Comparison of ENCODE assay signal across 1 cellular context in genomic region chr22:31084811-31085492, GRCh38.
TF ChIP-seq lines count a peak whose summit lies in the region.

No MANE protein-coding gene starts in this region.

TF ChIP-seq in H1, 55 proteins besides CTCF, POLR2A, EP300 and RAD21 (continued from another document):
- peak; percentile 66; the same call in 1 of the 2 replicates for TF ChIP-seq ATF2 (IDR thresholded peaks at IDR 0.05; ENCODE audit: low read length)
- TF ChIP-seq EZH2 (IDR thresholded peaks at IDR 0.05; ENCODE audit: low read depth, low read length, severe bottlenecking) = no peak
- peak; percentile 58 for TF ChIP-seq GTF2F1 (IDR thresholded peaks at IDR 0.05; ENCODE audit: borderline replicate concordance, low read depth, low read length)
- TF ChIP-seq TBP (IDR thresholded peaks at IDR 0.05; ENCODE audit: low read depth, low read length) = peak; percentile 84
- no peak for TF ChIP-seq MAFK (IDR thresholded peaks at IDR 0.05; ENCODE audit: low read depth, low read length)
- no peak for TF ChIP-seq SIRT6 (IDR thresholded peaks at IDR 0.05; ENCODE audit: low read length)
- TF ChIP-seq ZNF274 (IDR thresholded peaks at IDR 0.05; ENCODE audit: borderline replicate concordance, extremely low read depth, low read length) = no peak
- no peak for TF ChIP-seq CBX8 (IDR thresholded peaks at IDR 0.05; ENCODE audit: borderline replicate concordance, low read depth, low read length)
- TF ChIP-seq TAF7 (optimal IDR thresholded peaks at IDR 0.05; ENCODE audit: borderline replicate concordance, low read depth, low read length) = peak; percentile 75
- TF ChIP-seq RNF2 (IDR thresholded peaks at IDR 0.05; ENCODE audit: borderline replicate concordance, low read depth, low read length, missing control alignments, poor library complexity, severe bottlenecking) = no peak
- TF ChIP-seq BACH1 (IDR thresholded peaks at IDR 0.05; ENCODE audit: low read length) = no peak
- no peak for TF ChIP-seq GABPA (IDR thresholded peaks at IDR 0.05; ENCODE audit: borderline replicate concordance, insufficient read depth, low read length)
- no peak for TF ChIP-seq SAP30 (IDR thresholded peaks at IDR 0.05; ENCODE audit: insufficient read depth, insufficient replicate concordance, low read length)
- peak; percentile 70 for TF ChIP-seq TEAD4 (IDR thresholded peaks at IDR 0.05; ENCODE audit: low read depth, low read length)
- TF ChIP-seq CHD1 (IDR thresholded peaks at IDR 0.05; ENCODE audit: low read depth, low read length) = no peak
- no peak for TF ChIP-seq POU5F1 (IDR thresholded peaks at IDR 0.05; ENCODE audit: low read depth, low read length)
- TF ChIP-seq EGR1 (IDR thresholded peaks at IDR 0.05; ENCODE audit: borderline replicate concordance, low read depth, low read length) = peak; percentile 80; the same call in 1 of the 2 replicates
- TF ChIP-seq HDAC6 (IDR thresholded peaks at IDR 0.05; ENCODE audit: low read depth, low read length) = no peak
- TF ChIP-seq RBBP5 (IDR thresholded peaks at IDR 0.05; ENCODE audit: borderline replicate concordance, low read depth, low read length) = no peak; the same call in 1 of the 2 replicates
- TF ChIP-seq SP2 (IDR thresholded peaks at IDR 0.05; ENCODE audit: low read length) = no peak
- peak; percentile 79 for TF ChIP-seq ASH2L (IDR thresholded peaks at IDR 0.05; ENCODE audit: low read length)
- no peak for TF ChIP-seq SP1 (IDR thresholded peaks at IDR 0.05; ENCODE audit: low read depth, low read length)
- TF ChIP-seq MAX (IDR thresholded peaks at IDR 0.05) = peak; percentile 82
- TF ChIP-seq RXRA (IDR thresholded peaks at IDR 0.05; ENCODE audit: insufficient read depth, low read depth, low read length) = no peak
- no peak for TF ChIP-seq CBX5 (IDR thresholded peaks at IDR 0.05; ENCODE audit: low read depth, low read length)
- no peak for TF ChIP-seq ATF3 (IDR thresholded peaks at IDR 0.05; ENCODE audit: insufficient read depth, low read depth, low read length)
- TF ChIP-seq CHD2 (IDR thresholded peaks at IDR 0.05; ENCODE audit: low read length) = no peak
- TF ChIP-seq SIN3A (conservative IDR thresholded peaks at IDR 0.05 in 1 of 2, IDR thresholded peaks at IDR 0.05 in 1 of 2; ENCODE audit: low read depth in 1 of 2, low read length in 2 of 2) = peak in 1 of 2 experiments; percentile 32; a peak in 1 of 4 replicates
- TF ChIP-seq BCL11A (IDR thresholded peaks at IDR 0.05; ENCODE audit: low read depth in 2 of 2, low read length in 2 of 2) = no peak
- peak; percentile 84 for TF ChIP-seq PHF8 (conservative IDR thresholded peaks at IDR 0.05; ENCODE audit: low read depth, low read length)
- no peak for TF ChIP-seq NRF1 (IDR thresholded peaks at IDR 0.05; ENCODE audit: low read depth, low read length)
- TF ChIP-seq HDAC2 (IDR thresholded peaks at IDR 0.05; ENCODE audit: borderline replicate concordance in 1 of 2, low read depth in 2 of 2, low read length in 2 of 2) = no peak
- TF ChIP-seq CREB1 (IDR thresholded peaks at IDR 0.05) = no peak
- no peak for TF ChIP-seq SUZ12 (IDR thresholded peaks at IDR 0.05; ENCODE audit: low read length)
- no peak for TF ChIP-seq CHD7 (IDR thresholded peaks at IDR 0.05; ENCODE audit: insufficient replicate concordance, low read length)
- peak; percentile 97 for TF ChIP-seq SRF (IDR thresholded peaks at IDR 0.05; ENCODE audit: low read depth, low read length)
- no peak for TF ChIP-seq KDM5A (IDR thresholded peaks at IDR 0.05; ENCODE audit: low read length)
- no peak for TF ChIP-seq SIX5 (IDR thresholded peaks at IDR 0.05; ENCODE audit: low read depth, low read length)
- TF ChIP-seq USF2 (IDR thresholded peaks at IDR 0.05; ENCODE audit: low read length) = no peak
- peak; percentile 45 for TF ChIP-seq KDM4A (IDR thresholded peaks at IDR 0.05; ENCODE audit: low read depth, low read length, severe bottlenecking)
- peak; percentile 93 for TF ChIP-seq YY1 (IDR thresholded peaks at IDR 0.05; ENCODE audit: low read depth, low read length)
- no peak for TF ChIP-seq RFX5 (IDR thresholded peaks at IDR 0.05; ENCODE audit: borderline replicate concordance, low read depth, low read length)
- no peak for TF ChIP-seq JUND (IDR thresholded peaks at IDR 0.05; ENCODE audit: low read length)
- peak; percentile 63; the same call in 1 of the 2 replicates for TF ChIP-seq E2F6 (IDR thresholded peaks at IDR 0.05)
- TF ChIP-seq CTBP2 (IDR thresholded peaks at IDR 0.05; ENCODE audit: borderline replicate concordance, insufficient read depth, insufficient read length, low read length) = peak; percentile 48
- no peak for TF ChIP-seq TCF12 (IDR thresholded peaks at IDR 0.05; ENCODE audit: low read depth, low read length)
- peak; percentile 48; the same call in 1 of the 2 replicates for TF ChIP-seq KDM1A (IDR thresholded peaks at IDR 0.05; ENCODE audit: borderline replicate concordance, low read length)
- no peak for TF ChIP-seq NANOG (IDR thresholded peaks at IDR 0.05; ENCODE audit: insufficient read depth, low read depth, low read length, poor library complexity, severe bottlenecking)
- no peak for TF ChIP-seq FOSL1 (IDR thresholded peaks at IDR 0.05; ENCODE audit: insufficient read depth, low read depth, low read length)
- peak; percentile 85; the same call in 1 of the 2 replicates for TF ChIP-seq SP4 (IDR thresholded peaks at IDR 0.05; ENCODE audit: low read length)
